Comparison of ENCODE assay signal across 29 cellular contexts in genomic region chr4:184099033-184099432, GRCh38.
"Had no signal": no experiment of that assay in that cellular context is flagged by ENCODE, and none has a peak within 500 bp of the region (broad histone marks: within the 10 kb centered on the region; RNA-seq: fewer than 3 reads in every experiment).

No MANE protein-coding gene starts in this region.

- H3K27ac Mint-ChIP-seq: activated naive CD4-positive, alpha-beta T cell treated with anti-CD3 and anti-CD28 coated beads for 36 hours; activated naive CD8-positive, alpha-beta T cell treated with anti-CD3 and anti-CD28 coated beads for 36 hours; activated T-helper 1 cell treated with anti-CD3 and anti-CD28 coated beads, Interleukin-12 subunit alpha, Interleukin-12 subunit beta, Interleukin-2, Interleukin-4 antibody, amounts not matched to agents 30 ng/mL and 10 ng/mL and 1 ng/mL, durations not matched to agents 14 hours and 24 hours and 36 hours; endodermal cell; natural killer cell treated with Interleukin-12 subunit alpha and Interleukin-12 subunit beta and Interleukin-15 and Interleukin-18, amount 100 ng/mL, for 72 hours; stimulated activated memory B cell treated with anti-CD40 and anti-IgM and Interleukin-4, amounts not matched to agents 10 μg/mL and 1 μg/mL and 100 μg/mL, for 72 hours; T-helper 17 cell had no signal

- DNase-seq: activated CD4-positive, alpha-beta T cell treated with anti-CD3 and anti-CD28 coated beads for 48 hours; activated CD4-positive, alpha-beta T cell treated with anti-CD3 and anti-CD28 coated beads, Interleukin-2, amount 50 U/mL, for 48 hours; activated CD8-positive, alpha-beta memory T cell treated with anti-CD3 and anti-CD28 coated beads for 24 hours; activated effector memory CD4-positive, alpha-beta T cell treated with anti-CD3 and anti-CD28 coated beads, Interleukin-2, amount 50 U/mL, for 16 hours; activated naive CD4-positive, alpha-beta T cell treated with anti-CD3 and anti-CD28 coated beads for 36 hours; activated naive CD8-positive, alpha-beta T cell treated with anti-CD3 and anti-CD28 coated beads for 36 hours; activated T-cell treated with anti-CD3 and anti-CD28 coated beads, Interleukin-2, amount 50 U/mL, for 1 hour; adrenal gland; brain microvascular endothelial cell; caudate nucleus; endodermal cell; foreskin keratinocyte; heart left ventricle; left ventricle myocardium inferior; mucosa of descending colon; stimulated activated CD4-positive, alpha-beta T cell treated with anti-CD3 and anti-CD28 coated beads, Interleukin-1b, Interleukin-23, amount 100 ng/mL, for 48 hours; stimulated activated CD4-positive, alpha-beta T cell treated with anti-CD3 and anti-CD28 coated beads, Interleukin-4, amount 100 ng/mL, for 4 hours; stimulated activated CD8-positive, alpha-beta memory T cell treated with anti-CD3 and anti-CD28 coated beads, Interleukin-4, amount 100 ng/mL, for 48 hours; stimulated activated naive CD8-positive, alpha-beta T cell treated with anti-CD3 and anti-CD28 coated beads, Interleukin-15, amount 100 ng/mL, for 72 hours; substantia nigra; T-helper 17 cell; T1000; tibial artery; upper lobe of right lung had no signal

- H3K9me3 Mint-ChIP-seq: activated naive CD4-positive, alpha-beta T cell treated with anti-CD3 and anti-CD28 coated beads for 36 hours; activated naive CD8-positive, alpha-beta T cell treated with anti-CD3 and anti-CD28 coated beads for 36 hours; activated T-helper 1 cell treated with anti-CD3 and anti-CD28 coated beads, Interleukin-12 subunit alpha, Interleukin-12 subunit beta, Interleukin-2, Interleukin-4 antibody, amounts not matched to agents 30 ng/mL and 10 ng/mL and 1 ng/mL, durations not matched to agents 14 hours and 24 hours and 36 hours; endodermal cell; natural killer cell treated with Interleukin-12 subunit alpha and Interleukin-12 subunit beta and Interleukin-15 and Interleukin-18, amount 100 ng/mL, for 72 hours; stimulated activated memory B cell treated with anti-CD40 and anti-IgM and Interleukin-4, amounts not matched to agents 10 μg/mL and 1 μg/mL and 100 μg/mL, for 72 hours; stimulated activated naive CD8-positive, alpha-beta T cell treated with anti-CD3 and anti-CD28 coated beads, Interleukin-15, amount 100 ng/mL, for 72 hours had no signal

- ATAC-seq: activated CD4-positive, CD25-positive, alpha-beta regulatory T cell treated with anti-CD3 and anti-CD28 coated beads, Interleukin-2, amount 50 U/mL, for 24 hours; esophagus mucosa; foreskin keratinocyte; mucosa of descending colon; natural killer cell treated with Interleukin-12 subunit alpha and Interleukin-12 subunit beta and Interleukin-15 and Interleukin-18, amount 100 ng/mL, for 72 hours; stimulated activated memory B cell treated with anti-CD40 and anti-IgM and Interleukin-4, amounts not matched to agents 10 μg/mL and 1 μg/mL and 100 μg/mL, for 72 hours; stimulated activated naive CD8-positive, alpha-beta T cell treated with anti-CD3 and anti-CD28 coated beads, Interleukin-15, amount 100 ng/mL, for 72 hours; T-helper 17 cell; upper lobe of right lung had no signal

- H3K36me3 Mint-ChIP-seq: activated naive CD8-positive, alpha-beta T cell treated with anti-CD3 and anti-CD28 coated beads for 36 hours; natural killer cell treated with Interleukin-12 subunit alpha and Interleukin-12 subunit beta and Interleukin-15 and Interleukin-18, amount 100 ng/mL, for 72 hours; stimulated activated memory B cell treated with anti-CD40 and anti-IgM and Interleukin-4, amounts not matched to agents 10 μg/mL and 1 μg/mL and 100 μg/mL, for 72 hours had no signal

- H3K4me3 Mint-ChIP-seq: activated naive CD4-positive, alpha-beta T cell treated with anti-CD3 and anti-CD28 coated beads for 36 hours; activated naive CD8-positive, alpha-beta T cell treated with anti-CD3 and anti-CD28 coated beads for 36 hours; activated T-helper 1 cell treated with anti-CD3 and anti-CD28 coated beads, Interleukin-12 subunit alpha, Interleukin-12 subunit beta, Interleukin-2, Interleukin-4 antibody, amounts not matched to agents 30 ng/mL and 10 ng/mL and 1 ng/mL, durations not matched to agents 14 hours and 24 hours and 36 hours; endodermal cell; natural killer cell treated with Interleukin-12 subunit alpha and Interleukin-12 subunit beta and Interleukin-15 and Interleukin-18, amount 100 ng/mL, for 72 hours; stimulated activated memory B cell treated with anti-CD40 and anti-IgM and Interleukin-4, amounts not matched to agents 10 μg/mL and 1 μg/mL and 100 μg/mL, for 72 hours; stimulated activated naive CD8-positive, alpha-beta T cell treated with anti-CD3 and anti-CD28 coated beads, Interleukin-15, amount 100 ng/mL, for 72 hours; T-helper 17 cell had no signal
